Comparison of ENCODE assay signal across 18 cellular contexts in genomic region chr13:80010286-80010831, GRCh38.
A peak's percentile ranks its signal among the peaks of the same experiment; 100 is the strongest.
DNase-seq lines count a peak whose midpoint lies in the region; ATAC-seq and TF ChIP-seq lines count a peak whose summit lies in the region.
"Had no signal": no experiment of that assay in that cellular context is flagged by ENCODE, and none has a peak within 500 bp of the region (broad histone marks: within the 10 kb centered on the region; RNA-seq: fewer than 3 reads in every experiment).

No MANE protein-coding gene starts in this region.

- TF ChIP-seq CTCF in hepatocyte (IDR thresholded peaks at IDR 0.05; ENCODE audit: poor library complexity), result no peak

- no peaks in the 10 kb centered on the region for H3K79me2 ChIP-seq in hepatocyte

- no peaks in the 10 kb centered on the region for H3K4me1 Mint-ChIP-seq in immature natural killer cell
- H3K4me1 Mint-ChIP-seq: activated CD4-positive, alpha-beta T cell treated with anti-CD3 and anti-CD28 coated beads, Interleukin-2, amount 10 ng/mL, durations not matched to agents 24 days and 14 days; activated naive CD4-positive, alpha-beta T cell treated with anti-CD3 and anti-CD28 coated beads, Interleukin-2, amount 50 U/mL, for 24 hours had no signal

- DNase-seq in Ammon's horn (ENCODE audit: low spot score), result peak; percentile 85
- DNase-seq in SW480 (ENCODE audit: low spot score), result peak; percentile 19
- DNase-seq in hepatocyte (ENCODE audit: low spot score), result no peak
- DNase-seq in stimulated activated naive CD8-positive, alpha-beta T cell treated with anti-CD3 and anti-CD28 coated beads, Interleukin-15, Interleukin-2, amounts not matched to agents 100 U/mL and 50 U/mL, for 24 hours, result no peak
- DNase-seq in activated T-cell treated with anti-CD3 and anti-CD28 coated beads for 4 hours, result no peak
- no peak for DNase-seq in immature natural killer cell
- no peak for DNase-seq in EL
- DNase-seq: activated CD4-positive, alpha-beta T cell treated with anti-CD3 and anti-CD28 coated beads, Interleukin-2, amount 10 ng/mL, durations not matched to agents 24 days and 14 days; effector CD8-positive, alpha-beta T cell; NCI-H446; sigmoid colon; stimulated activated CD4-positive, alpha-beta T cell treated with anti-CD3 and anti-CD28 coated beads, Interleukin-2, amount 100 ng/mL, for 24 hours had no signal

- H3K4me3 Mint-ChIP-seq in immature natural killer cell, result no peak overlapping the region
- H3K4me3 Mint-ChIP-seq: activated CD4-positive, alpha-beta T cell treated with anti-CD3 and anti-CD28 coated beads, Interleukin-2, amount 10 ng/mL, durations not matched to agents 24 days and 14 days; activated naive CD4-positive, alpha-beta T cell treated with anti-CD3 and anti-CD28 coated beads, Interleukin-2, amount 50 U/mL, for 24 hours; nephron had no signal

- no peak overlapping the region for H3K4me3 ChIP-seq in hepatocyte
- peak overlapping the region; percentile 28 for H3K4me3 ChIP-seq in neuron (ENCODE audit: low read length)
- H3K4me3 ChIP-seq: lung, sigmoid colon, suprapubic skin had no signal

- H3K4me1 ChIP-seq in hepatocyte (ENCODE audit: insufficient read depth), result peaks cover 9% of the 10 kb centered on the region
- peaks cover 28% of the 10 kb centered on the region for H3K4me1 ChIP-seq in neuron (ENCODE audit: insufficient read depth, low read length)

- H3K36me3 Mint-ChIP-seq in immature natural killer cell, result no peaks in the 10 kb centered on the region
- H3K36me3 Mint-ChIP-seq: activated naive CD4-positive, alpha-beta T cell treated with anti-CD3 and anti-CD28 coated beads, Interleukin-2, amount 50 U/mL, for 24 hours had no signal

- H3K27me3 Mint-ChIP-seq in immature natural killer cell (ENCODE audit: low read depth in 3 of 3), result peaks cover 0 to 2% (median 0%) of the 10 kb centered on the region in 3 donors
- H3K27me3 Mint-ChIP-seq: activated CD4-positive, alpha-beta T cell treated with anti-CD3 and anti-CD28 coated beads, Interleukin-2, amount 10 ng/mL, durations not matched to agents 24 days and 14 days; activated naive CD4-positive, alpha-beta T cell treated with anti-CD3 and anti-CD28 coated beads, Interleukin-2, amount 50 U/mL, for 24 hours had no signal

- H3K9me3 ChIP-seq in hepatocyte (ENCODE audit: low read depth) (no peaks in the 10 kb centered on the region), neuron (ENCODE audit: low read length) (peaks cover 3% of the 10 kb centered on the region)
- H3K9me3 ChIP-seq: sigmoid colon, suprapubic skin had no signal

- H3K9me2 ChIP-seq in hepatocyte (replicated peaks; ENCODE audit: insufficient read depth), result no peaks in the 10 kb centered on the region

- H2AFZ ChIP-seq in hepatocyte, result no peak overlapping the region
- H2AFZ ChIP-seq in neuron (ENCODE audit: low read depth, low read length), result peak overlapping the region; percentile 6

- H3K9me3 Mint-ChIP-seq in immature natural killer cell, result no peaks in the 10 kb centered on the region
- H3K9me3 Mint-ChIP-seq: activated CD4-positive, alpha-beta T cell treated with anti-CD3 and anti-CD28 coated beads, Interleukin-2, amount 10 ng/mL, durations not matched to agents 24 days and 14 days; activated naive CD4-positive, alpha-beta T cell treated with anti-CD3 and anti-CD28 coated beads, Interleukin-2, amount 50 U/mL, for 24 hours had no signal

- WGBS in hepatocyte (ENCODE audit: low lambda C conversion rate, missing lambda C conversion rate), result 84% methylated on average over 6 of the region's 6 CpGs

- no peaks in the 10 kb centered on the region for H4K20me1 ChIP-seq in hepatocyte (ENCODE audit: insufficient read depth, poor library complexity, severe bottlenecking)

- no peaks in the 10 kb centered on the region for H3K36me3 ChIP-seq in hepatocyte (replicated peaks; ENCODE audit: insufficient read depth, low read depth)
- no peaks in the 10 kb centered on the region for H3K36me3 ChIP-seq in neuron (ENCODE audit: insufficient read depth, low read length)
- H3K36me3 ChIP-seq: sigmoid colon, suprapubic skin had no signal

- H3K4me2 ChIP-seq in hepatocyte, result peak overlapping the region; percentile 34
- H3K4me2 ChIP-seq: KMS-11 had no signal

- H3K27ac ChIP-seq in hepatocyte, result no peak overlapping the region
- H3K27ac ChIP-seq: KMS-11, sigmoid colon, suprapubic skin had no signal

- H3K27ac Mint-ChIP-seq in immature natural killer cell, result no peak overlapping the region
- H3K27ac Mint-ChIP-seq: activated CD4-positive, alpha-beta T cell treated with anti-CD3 and anti-CD28 coated beads, Interleukin-2, amount 10 ng/mL, durations not matched to agents 24 days and 14 days; activated naive CD4-positive, alpha-beta T cell treated with anti-CD3 and anti-CD28 coated beads, Interleukin-2, amount 50 U/mL, for 24 hours; nephron had no signal

- no peaks in the 10 kb centered on the region for H3K27me3 ChIP-seq in hepatocyte
- no peaks in the 10 kb centered on the region for H3K27me3 ChIP-seq in neuron (ENCODE audit: insufficient read depth, low read length)
- H3K27me3 ChIP-seq: sigmoid colon, suprapubic skin had no signal

- no peak for ATAC-seq in stimulated activated naive CD8-positive, alpha-beta T cell treated with anti-CD3 and anti-CD28 coated beads, Interleukin-15, Interleukin-2, amounts not matched to agents 100 U/mL and 50 U/mL, for 24 hours

Comparison
In these comparisons a context has a peak if more than half of its experiments do, and no peak if none do; other contexts are left out.
1. DNase-seq: peak in Ammon's horn (single experiment) and SW480 (single experiment); none in hepatocyte (single experiment), stimulated activated naive CD8-positive, alpha-beta T cell treated with anti-CD3 and anti-CD28 coated beads, Interleukin-15, Interleukin-2, amounts not matched to agents 100 U/mL and 50 U/mL, for 24 hours (single experiment), activated T-cell treated with anti-CD3 and anti-CD28 coated beads for 4 hours (single experiment), immature natural killer cell (0 of 3) and EL (single experiment).